8 cellular contexts compared by ENCODE assay signal in genomic region chr19:16627194-16627927, GRCh38. TPM values are rescaled to one million over a fixed set of nuclear protein-coding genes. Genes with fewer than 3 reads are reported as not detected.
DNase-seq lines count a peak whose midpoint lies in the region; ATAC-seq and TF ChIP-seq lines count a peak whose summit lies in the region.

No MANE protein-coding gene starts in this region.

- H3K9me3 ChIP-seq in SK-N-MC (ENCODE audit: low read depth, low read length) = no peaks in the 10 kb centered on the region
- no peaks in the 10 kb centered on the region for H3K9me3 ChIP-seq in mesodermal cell (ENCODE audit: control insufficient read depth, low read length)
- H3K9me3 ChIP-seq in aorta (ENCODE audit: control insufficient read depth, low read length) = no peaks in the 10 kb centered on the region

- no peak for ATAC-seq in aorta (ENCODE audit: low FRiP score)

- WGBS in mesodermal cell (ENCODE audit: insufficient coverage in 2 of 2), 2 experiments = 0 to 1% methylated on average over 27 to 31 of the region's 52 CpGs
- 0% methylated on average over 30 to 52 of the region's 52 CpGs for whole genome bisulfite sequencing in aorta, 2 donors

- DNase-seq in stimulated activated CD4-positive, alpha-beta T cell treated with anti-CD3 and anti-CD28 coated beads, Interleukin-15, amount 100 ng/mL, for 24 hours = peak; percentile 11
- DNase-seq in stimulated activated CD4-positive, alpha-beta T cell treated with anti-CD3 and anti-CD28 coated beads, Interleukin-12 subunit alpha, Interleukin-12 subunit beta, amount 100 ng/mL, for 4 hours = no peak
- DNase-seq in SK-N-MC (ENCODE audit: low read depth, low spot score) (no peak), coronary artery (ENCODE audit: low spot score) (no peak), aorta (peak; percentile 60 to 82), AML-193 (lab: John Stamatoyannopoulos, UW) (no peak), NCI-H2081 (lab: John Stamatoyannopoulos, UW) (no peak)

- H3K27me3 ChIP-seq in aorta (ENCODE audit: control insufficient read depth in 1 of 2, insufficient read depth in 2 of 2, low read length in 1 of 2) = no peaks in the 10 kb centered on the region

- peak overlapping the region; percentile 90 for H3K9ac ChIP-seq in SK-N-MC (ENCODE audit: insufficient read length)

- H3K36me3 ChIP-seq in SK-N-MC (ENCODE audit: insufficient read depth, low read length) = peaks cover 28% of the 10 kb centered on the region
- peaks cover 46% of the 10 kb centered on the region for H3K36me3 ChIP-seq in mesodermal cell (ENCODE audit: control insufficient read depth, insufficient read depth, low read length)
- H3K36me3 ChIP-seq in aorta (ENCODE audit: control insufficient read depth in 1 of 2, insufficient read depth in 2 of 2, low read length in 1 of 2) = no peaks in the 10 kb centered on the region

- H3K4me1 ChIP-seq in mesodermal cell (ENCODE audit: control insufficient read depth, insufficient read depth, low read length, poor library complexity, severe bottlenecking) = peaks cover 13% of the 10 kb centered on the region
- no peaks in the 10 kb centered on the region for H3K4me1 ChIP-seq in aorta (ENCODE audit: control insufficient read depth in 1 of 2, insufficient read depth in 2 of 2, low read length in 2 of 2)

- H3K27ac ChIP-seq in SK-N-MC = peak overlapping the region; percentile 25; the same call in 1 of the 2 replicates
- peak overlapping the region; percentile 90 to 93 for H3K27ac ChIP-seq in coronary artery
- peak overlapping the region; percentile 53 for H3K27ac ChIP-seq in mesodermal cell (ENCODE audit: low read depth, low read length, severe bottlenecking)
- no peak overlapping the region for H3K27ac ChIP-seq in aorta (ENCODE audit: low read depth in 1 of 2, low read length in 2 of 2)

- H3K4me3 ChIP-seq in SK-N-MC (peak overlapping the region; percentile 97), coronary artery (peak overlapping the region; percentile 96), mesodermal cell (ENCODE audit: extremely low read depth, insufficient read depth, low read length, poor library complexity, severe bottlenecking) (peak overlapping the region; percentile 96), aorta (ENCODE audit: low read length in 2 of 2) (peak overlapping the region; percentile 88 to 96)

- no peak for TF ChIP-seq CTCF in coronary artery (IDR thresholded peaks at IDR 0.05)

- intact Hi-C loops in aorta (cut with DNase I) = no loop called here

RNA-seq across cellular contexts. Expression of gene MED26, which starts 0.6 kb away (rescaled TPM):
- polyA plus RNA-seq in mesodermal cell (2013, experiment 1 of 2) = 6.6 TPM
- polyA plus RNA-seq in mesodermal cell (2013, experiment 2 of 2) = 5.6 TPM
- total RNA-seq in aorta = 1 to 10 TPM; 8.0 to 8.4 TPM
- polyA plus RNA-seq in aorta = 1 to 10 TPM in 1 of 2 donors, under 1 TPM in 1; 0.75 to 2.6 TPM

RNA-seq across cellular contexts. Expression of gene SMIM7, which starts 32.6 kb away (rescaled TPM):
- 54.2 TPM for polyA plus RNA-seq in mesodermal cell (2013, experiment 1 of 2)
- polyA plus RNA-seq in mesodermal cell (2013, experiment 2 of 2) = 54.9 TPM
- 10 to 100 TPM; 46.9 to 70.8 TPM for total RNA-seq in aorta
- 100 to 1,000 TPM in 1 of 2 donors, 10 to 100 TPM in 1; 92.7 to 114 TPM for polyA plus RNA-seq in aorta

RNA-seq across cellular contexts. Expression of gene TMEM38A, which starts 33.6 kb away (rescaled TPM):
- polyA plus RNA-seq in mesodermal cell (2013, experiment 1 of 2) = 2.1 TPM
- polyA plus RNA-seq in mesodermal cell (2013, experiment 2 of 2) = 0.71 TPM
- 1 to 10 TPM; 3.6 to 5.8 TPM for total RNA-seq in aorta
- polyA plus RNA-seq in aorta = 1 to 10 TPM; 3.7 to 8.5 TPM

RNA-seq across cellular contexts. Expression of gene SLC35E1, which starts 55.1 kb away (rescaled TPM):
- polyA plus RNA-seq in mesodermal cell (2013, experiment 1 of 2) = 29.1 TPM
- polyA plus RNA-seq in mesodermal cell (2013, experiment 2 of 2) = 28.8 TPM
- total RNA-seq in aorta = 10 to 100 TPM; 33.9 to 37.7 TPM
- polyA plus RNA-seq in aorta = 10 to 100 TPM; 22.5 to 24.5 TPM

Comparison
In these comparisons a context has a peak if more than half of its experiments do, and no peak if none do; other contexts are left out.
1. DNase-seq: peak in stimulated activated CD4-positive, alpha-beta T cell treated with anti-CD3 and anti-CD28 coated beads, Interleukin-15, amount 100 ng/mL, for 24 hours (single experiment) and aorta (2 of 2); none in stimulated activated CD4-positive, alpha-beta T cell treated with anti-CD3 and anti-CD28 coated beads, Interleukin-12 subunit alpha, Interleukin-12 subunit beta, amount 100 ng/mL, for 4 hours (single experiment), SK-N-MC (single experiment), coronary artery (single experiment), AML-193 (0 of 2) and NCI-H2081 (0 of 2).
2. H3K27ac ChIP-seq: peak in SK-N-MC (single experiment), coronary artery (2 of 2) and mesodermal cell (single experiment); none in aorta (0 of 2).
3. Peak in every context shown above with its lines, with median percentiles within 50 percentile points of each other: H3K4me3 ChIP-seq.